16 cellular contexts compared by ENCODE assay signal in the genomic region with DNA sequence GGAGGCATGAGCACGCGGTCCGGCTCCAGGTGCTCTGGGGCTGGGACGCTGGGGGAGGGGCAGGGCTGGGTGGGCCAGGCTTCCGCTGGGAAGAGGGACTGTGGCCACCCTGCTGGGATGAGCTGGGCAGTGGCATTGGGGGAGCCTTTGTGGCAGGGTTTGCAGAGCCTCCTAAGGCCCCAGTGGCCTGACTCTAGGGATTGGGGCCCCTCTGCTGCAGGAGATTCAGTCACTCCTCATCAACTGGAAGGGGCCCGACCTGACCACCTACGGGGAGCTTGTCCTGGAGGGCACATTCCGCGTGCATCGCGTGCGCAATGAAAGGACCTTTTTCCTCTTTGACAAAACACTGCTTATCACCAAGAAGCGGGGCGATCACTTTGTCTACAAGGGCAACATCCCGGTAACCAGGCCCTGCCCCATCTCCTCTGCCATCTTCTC.
"Had no signal": no experiment of that assay in that cellular context is flagged by ENCODE, and none has a peak within 500 bp of the region (broad histone marks: within the 10 kb centered on the region; RNA-seq: fewer than 3 reads in every experiment).

No MANE protein-coding gene starts in this region.

- H3K4me1 Mint-ChIP-seq: activated B cell treated with CpG ODN at 0.5 μM for 24 hours had no signal

- H3K36me3 Mint-ChIP-seq: activated naive CD8-positive, alpha-beta T cell treated with anti-CD3 and anti-CD28 coated beads, Interleukin-2, amount 10 ng/mL, durations not matched to agents 7 days and 5 days; naive thymus-derived CD8-positive, alpha-beta T cell had no signal

- H3K4me3 Mint-ChIP-seq: activated B cell treated with CpG ODN at 0.5 μM for 24 hours; activated naive CD8-positive, alpha-beta T cell treated with anti-CD3 and anti-CD28 coated beads, Interleukin-2, amount 10 ng/mL, durations not matched to agents 7 days and 5 days; naive thymus-derived CD8-positive, alpha-beta T cell had no signal

- DNase-seq: activated B cell treated with CpG ODN at 0.5 μM for 24 hours; activated CD4-positive, alpha-beta T cell treated with anti-CD3 and anti-CD28 coated beads for 4 hours; activated CD8-positive, alpha-beta memory T cell treated with anti-CD3 and anti-CD28 coated beads, Interleukin-2, amount 50 U/mL, for 4 hours; activated naive CD8-positive, alpha-beta T cell treated with anti-CD3 and anti-CD28 coated beads, Interleukin-2, amount 10 ng/mL, durations not matched to agents 7 days and 5 days; activated T-cell treated with anti-CD3 and anti-CD28 coated beads, Interleukin-2, amount 50 U/mL, for 48 hours; amygdala; caudate nucleus; colonic mucosa; nucleus accumbens; stimulated activated CD4-positive, alpha-beta T cell treated with anti-CD3 and anti-CD28 coated beads, Interleukin-2, amount 100 ng/mL, for 24 hours; stimulated activated naive CD4-positive, alpha-beta T cell treated with Interleukin-2 at 50 U/mL for 16 hours; thyroid gland had no signal

- ATAC-seq: gastroesophageal sphincter; heart left ventricle; naive thymus-derived CD8-positive, alpha-beta T cell had no signal

- H3K27me3 Mint-ChIP-seq: naive thymus-derived CD8-positive, alpha-beta T cell; progenitor cell of endocrine pancreas had no signal

- H3K9me3 Mint-ChIP-seq: activated B cell treated with CpG ODN at 0.5 μM for 24 hours; activated naive CD8-positive, alpha-beta T cell treated with anti-CD3 and anti-CD28 coated beads, Interleukin-2, amount 10 ng/mL, durations not matched to agents 7 days and 5 days; naive thymus-derived CD8-positive, alpha-beta T cell had no signal

- H3K27ac Mint-ChIP-seq: activated B cell treated with CpG ODN at 0.5 μM for 24 hours, progenitor cell of endocrine pancreas had no signal
